25 cellular contexts compared by ENCODE assay signal in genomic region chr16:12586701-12587100, GRCh38.
"Had no signal": no experiment of that assay in that cellular context is flagged by ENCODE, and none has a peak within 500 bp of the region (broad histone marks: within the 10 kb centered on the region; RNA-seq: fewer than 3 reads in every experiment).

No MANE protein-coding gene starts in this region.

- H3K4me3 Mint-ChIP-seq: naive thymus-derived CD4-positive, alpha-beta T cell; natural killer cell treated with Interleukin-12 subunit alpha and Interleukin-12 subunit beta and Interleukin-15 and Interleukin-18, amount 100 ng/mL, for 72 hours; stimulated activated memory B cell treated with anti-CD40 and anti-IgM and Interleukin-4, amounts not matched to agents 10 μg/mL and 1 μg/mL and 100 μg/mL, for 72 hours; stimulated activated naive CD8-positive, alpha-beta T cell treated with anti-CD3 and anti-CD28 coated beads, Interleukin-15, amount 100 ng/mL, for 72 hours; type B pancreatic cell had no signal

- H3K9me3 ChIP-seq: mucosa of descending colon, ovary, prostate gland, tibial nerve, uterus had no signal

- H3K79me2 ChIP-seq: hepatocyte had no signal

- H3K9me3 Mint-ChIP-seq: natural killer cell treated with Interleukin-12 subunit alpha and Interleukin-12 subunit beta and Interleukin-15 and Interleukin-18, amount 100 ng/mL, for 72 hours; stimulated activated naive CD8-positive, alpha-beta T cell treated with anti-CD3 and anti-CD28 coated beads, Interleukin-15, amount 100 ng/mL, for 72 hours; type B pancreatic cell had no signal

- DNase-seq: islet precursor cell; left ventricle myocardium inferior; mesendoderm; midbrain; mucosa of descending colon; naive thymus-derived CD4-positive, alpha-beta T cell; ovary; retina; right cardiac atrium; small intestine; stimulated activated CD4-positive, alpha-beta T cell treated with anti-CD3 and anti-CD28 coated beads, Interleukin-1b, Interleukin-23, amount 100 ng/mL, for 48 hours; stimulated activated CD4-positive, alpha-beta T cell treated with anti-CD3 and anti-CD28 coated beads, Interleukin-2, amount 100 ng/mL, for 48 hours; stimulated activated CD4-positive, alpha-beta T cell treated with anti-CD3 and anti-CD28 coated beads, Interleukin-4, amount 100 ng/mL, for 4 hours; stimulated activated naive CD4-positive, alpha-beta T cell treated with Interleukin-2 at 50 U/mL for 16 hours; stimulated activated naive CD8-positive, alpha-beta T cell treated with anti-CD3 and anti-CD28 coated beads, Interleukin-15, amount 100 ng/mL, for 72 hours; substantia nigra; uterus had no signal

- H3K4me2 ChIP-seq: hepatocyte had no signal

- H3K36me3 ChIP-seq: left ventricle myocardium inferior, ovary, prostate gland, sigmoid colon, tibial nerve, uterus had no signal

- H3K4me1 Mint-ChIP-seq: stimulated activated memory B cell treated with anti-CD40 and anti-IgM and Interleukin-4, amounts not matched to agents 10 μg/mL and 1 μg/mL and 100 μg/mL, for 72 hours had no signal

- ATAC-seq: mucosa of descending colon; naive thymus-derived CD4-positive, alpha-beta T cell; natural killer cell treated with Interleukin-12 subunit alpha and Interleukin-12 subunit beta and Interleukin-15 and Interleukin-18, amount 100 ng/mL, for 72 hours; right cardiac atrium; stimulated activated memory B cell treated with anti-CD40 and anti-IgM and Interleukin-4, amounts not matched to agents 10 μg/mL and 1 μg/mL and 100 μg/mL, for 72 hours; stimulated activated naive CD8-positive, alpha-beta T cell treated with anti-CD3 and anti-CD28 coated beads, Interleukin-15, amount 100 ng/mL, for 72 hours had no signal

- H3K27ac ChIP-seq: hepatocyte, left ventricle myocardium inferior, ovary, prostate gland, sigmoid colon, tibial nerve, uterus had no signal

- H3K27ac Mint-ChIP-seq: naive thymus-derived CD4-positive, alpha-beta T cell; natural killer cell treated with Interleukin-12 subunit alpha and Interleukin-12 subunit beta and Interleukin-15 and Interleukin-18, amount 100 ng/mL, for 72 hours; stimulated activated memory B cell treated with anti-CD40 and anti-IgM and Interleukin-4, amounts not matched to agents 10 μg/mL and 1 μg/mL and 100 μg/mL, for 72 hours; stimulated activated naive CD8-positive, alpha-beta T cell treated with anti-CD3 and anti-CD28 coated beads, Interleukin-15, amount 100 ng/mL, for 72 hours; type B pancreatic cell had no signal

- H3K36me3 Mint-ChIP-seq: natural killer cell treated with Interleukin-12 subunit alpha and Interleukin-12 subunit beta and Interleukin-15 and Interleukin-18, amount 100 ng/mL, for 72 hours; type B pancreatic cell had no signal

- FAIRE-seq: small intestine had no signal

- H2AFZ ChIP-seq: hepatocyte had no signal

- H3K27me3 ChIP-seq: hepatocyte, ovary, sigmoid colon, tibial nerve, uterus had no signal

- H3K4me1 ChIP-seq: left ventricle myocardium inferior, prostate gland, sigmoid colon, tibial nerve, uterus had no signal

- H3K4me3 ChIP-seq: hepatocyte, left ventricle myocardium inferior, lung, mucosa of descending colon, ovary, prostate gland, sigmoid colon, tibial nerve, uterus had no signal

- H3K27me3 Mint-ChIP-seq: stimulated activated naive CD8-positive, alpha-beta T cell treated with anti-CD3 and anti-CD28 coated beads, Interleukin-15, amount 100 ng/mL, for 72 hours had no signal
